ENCODE assay signal across 10 cellular contexts in genomic region chr10:30857803-30858202, GRCh38.
DNase-seq lines count a peak whose midpoint lies in the region; ATAC-seq lines count a peak whose summit lies in the region.
"Had no signal": no experiment of that assay in that cellular context is flagged by ENCODE, and none has a peak within 500 bp of the region (broad histone marks: within the 10 kb centered on the region; RNA-seq: fewer than 3 reads in every experiment).

No MANE protein-coding gene starts in this region.

- no peak for ATAC-seq in GM21526 (IDR thresholded peaks at IDR 0.05; ENCODE audit: low FRiP score, unreplicated experiment)
- ATAC-seq: K562 had no signal

- DNase-seq in CD1c-positive myeloid dendritic cell (ENCODE audit: extremely low spot score) = peak; percentile 12
- DNase-seq in SKM-1 treated with dmso at 0.1 percent for 144 hours (lab: John Stamatoyannopoulos, UW; ENCODE audit: unreplicated experiment) = peak; percentile 14
- DNase-seq in globus pallidus (ENCODE audit: low spot score) = peak; percentile 42
- DNase-seq in pulmonary artery endothelial cell (ENCODE audit: low read depth, low spot score) = peak; percentile 26
- DNase-seq in dedifferentiated amniotic fluid mesenchymal stem cell (ENCODE audit: extremely low spot score) = no peak
- no peak for DNase-seq in GM19238 (ENCODE audit: insufficient read length, low spot score)
- DNase-seq in activated naive CD4-positive, alpha-beta T cell (lab: John Stamatoyannopoulos, UW) = no peak
- DNase-seq: stimulated activated CD4-positive, alpha-beta T cell treated with anti-CD3 and anti-CD28 coated beads, Interleukin-4, amount 100 ng/mL, for 24 hours had no signal

Comparison
In these comparisons a context has a peak if more than half of its experiments do, and no peak if none do; other contexts are left out.
1. DNase-seq: peak in CD1c-positive myeloid dendritic cell (single experiment), SKM-1 treated with dmso at 0.1 percent for 144 hours (single experiment), globus pallidus (single experiment) and pulmonary artery endothelial cell (single experiment); none in dedifferentiated amniotic fluid mesenchymal stem cell (single experiment), GM19238 (single experiment) and activated naive CD4-positive, alpha-beta T cell (0 of 4).